Comparison of ENCODE assay signal across 8 cellular contexts in genomic region chr17:74923538-74924249, GRCh38. TPM values are rescaled to one million over a fixed set of nuclear protein-coding genes. Genes with fewer than 3 reads are reported as not detected.
DNase-seq lines count a peak whose midpoint lies in the region; ATAC-seq and TF ChIP-seq lines count a peak whose summit lies in the region.

No MANE protein-coding gene starts in this region.

- H3K27ac ChIP-seq in HL-60 (replicated peaks) (no peak overlapping the region), right atrium auricular region (no peak overlapping the region), gastrocnemius medialis (no peak overlapping the region)

- DNase-seq in CD1c-positive myeloid dendritic cell (ENCODE audit: extremely low spot score) (peak; percentile 82), HL-60 (ENCODE audit: low read depth in 1 of 2, low spot score in 1 of 2) (peak; percentile 52 to 55), T-cell (peak; percentile 18 to 79 (median 60)), right atrium auricular region (ENCODE audit: low spot score) (peak; percentile 61), gastrocnemius medialis (peak; percentile 14 to 24), SIG-M5 (lab: John Stamatoyannopoulos, UW) (no peak)
- DNase-seq in activated naive CD8-positive, alpha-beta T cell treated with anti-CD3 and anti-CD28 coated beads, Interleukin-2, amount 50 U/mL, for 24 hours = peak; percentile 84

- peak overlapping the region; percentile 11; the same call in 1 of the 2 replicates for H3K4me3 ChIP-seq in HL-60 (replicated peaks; ENCODE audit: insufficient read depth, low read length)
- peak overlapping the region; percentile 7 to 42 for H3K4me3 ChIP-seq in right atrium auricular region
- peak overlapping the region; percentile 10 to 54 (median 42) for H3K4me3 ChIP-seq in gastrocnemius medialis

- intact Hi-C loops in gastrocnemius medialis (cut with DNase I; ENCODE audit: low total_unique reads) = loop anchor here (1.0 kb wide), 1 partner anchor 35 kb away; no protein-coding TSS in a partner anchor

- no peak for TF ChIP-seq POLR2A in gastrocnemius medialis (IDR thresholded peaks at IDR 0.05)

- H3K27me3 ChIP-seq in HL-60 (ENCODE audit: insufficient read depth, poor library complexity, severe bottlenecking) = peaks cover 36% of the 10 kb centered on the region
- peaks cover 0 to 22% of the 10 kb centered on the region in 2 donors for H3K27me3 ChIP-seq in right atrium auricular region
- H3K27me3 ChIP-seq in gastrocnemius medialis = peaks cover 49 to 58% (median 56%) of the 10 kb centered on the region in 3 donors

- no peaks in the 10 kb centered on the region for H3K9me3 ChIP-seq in right atrium auricular region
- no peaks in the 10 kb centered on the region for H3K9me3 ChIP-seq in gastrocnemius medialis

- CTCF ChIA-PET in T-cell (lab: Charles Lee) = interaction anchor here in 1 of 2 donors (0.6 to 1.2 kb wide), 5 partner anchors 11 to 1751 kb away, joined by 4 to 7 read pairs (median 4); no protein-coding TSS in a partner anchor

- peaks cover 14 to 20% (median 14%) of the 10 kb centered on the region in 3 donors for H3K4me1 Mint-ChIP-seq in T-cell
- H3K4me1 Mint-ChIP-seq in activated naive CD8-positive, alpha-beta T cell treated with anti-CD3 and anti-CD28 coated beads, Interleukin-2, amount 50 U/mL, for 24 hours = peaks cover 6% of the 10 kb centered on the region

- H3K36me3 ChIP-seq in right atrium auricular region (no peaks in the 10 kb centered on the region), gastrocnemius medialis (no peaks in the 10 kb centered on the region)

- H3K4me3 Mint-ChIP-seq in T-cell = peak overlapping the region in 2 of 3 donors; percentile 47 to 71
- H3K4me3 Mint-ChIP-seq in activated naive CD8-positive, alpha-beta T cell treated with anti-CD3 and anti-CD28 coated beads, Interleukin-2, amount 50 U/mL, for 24 hours = peak overlapping the region; percentile 42

- peaks cover 49 to 74% of the 10 kb centered on the region in 2 donors for H3K27me3 Mint-ChIP-seq in T-cell
- H3K27me3 Mint-ChIP-seq in activated naive CD8-positive, alpha-beta T cell treated with anti-CD3 and anti-CD28 coated beads, Interleukin-2, amount 50 U/mL, for 24 hours = peaks cover 61% of the 10 kb centered on the region

- H3K4me1 ChIP-seq in right atrium auricular region (peaks cover 0 to 39% of the 10 kb centered on the region in 2 donors), gastrocnemius medialis (peaks cover 0 to 14% of the 10 kb centered on the region in 2 donors)

- no peak overlapping the region for H3K27ac Mint-ChIP-seq in T-cell
- no peak overlapping the region for H3K27ac Mint-ChIP-seq in activated naive CD8-positive, alpha-beta T cell treated with anti-CD3 and anti-CD28 coated beads, Interleukin-2, amount 50 U/mL, for 24 hours

- TF ChIP-seq CTCF in HL-60 (IDR thresholded peaks at IDR 0.05; ENCODE audit: insufficient read depth, low read length) (peak; percentile 29), right atrium auricular region (IDR thresholded peaks at IDR 0.05) (peak; percentile 74 to 90), gastrocnemius medialis (IDR thresholded peaks at IDR 0.05 in 4 of 5, conservative IDR thresholded peaks at IDR 0.05 in 1 of 5) (peak in 4 of 5 experiments; percentile 39 to 78 (median 62))

- ATAC-seq in T-cell (replicated peaks in 1 of 4) (peak; percentile 74 to 79 (median 74)), gastrocnemius medialis (peak in 1 of 2 donors; percentile 73), HG03565 (IDR thresholded peaks at IDR 0.05; ENCODE audit: unreplicated experiment) (no peak)
- ATAC-seq in activated naive CD8-positive, alpha-beta T cell treated with anti-CD3 and anti-CD28 coated beads, Interleukin-2, amount 50 U/mL, for 24 hours = peak; percentile 42

- in situ Hi-C loops in gastrocnemius medialis (cut with MboI; ENCODE audit: low sequenced_read_pairs in 4 of 4) = no loop called here

- H3K9me3 Mint-ChIP-seq in T-cell = no peaks in the 10 kb centered on the region
- no peaks in the 10 kb centered on the region for H3K9me3 Mint-ChIP-seq in activated naive CD8-positive, alpha-beta T cell treated with anti-CD3 and anti-CD28 coated beads, Interleukin-2, amount 50 U/mL, for 24 hours

- POLR2A ChIA-PET in T-cell (lab: Charles Lee) = interaction anchor here in 1 of 2 donors (0.6 kb wide), 1 partner anchor 59 kb away, joined by 3 read pairs; no protein-coding TSS in a partner anchor

- no peaks in the 10 kb centered on the region for H3K36me3 Mint-ChIP-seq in T-cell
- no peaks in the 10 kb centered on the region for H3K36me3 Mint-ChIP-seq in activated naive CD8-positive, alpha-beta T cell treated with anti-CD3 and anti-CD28 coated beads, Interleukin-2, amount 50 U/mL, for 24 hours (ENCODE audit: low read depth)

RNA-seq across cellular contexts. Expression of gene OTOP2, which starts 0.4 kb away (rescaled TPM):
- total RNA-seq in T-cell = not detected
- total RNA-seq in right atrium auricular region = not detected
- under 1 TPM in 1 of 4 donors, not detected in 3; 0.19 TPM for total RNA-seq in gastrocnemius medialis

RNA-seq across cellular contexts. Expression of gene USH1G, which starts 0.6 kb away (rescaled TPM):
- total RNA-seq in T-cell (not detected), right atrium auricular region (under 1 TPM; 0.20 to 0.22 TPM), gastrocnemius medialis (not detected)

RNA-seq across cellular contexts. Expression of gene OTOP3, which starts 12.0 kb away (rescaled TPM):
- not detected for total RNA-seq in T-cell
- not detected for total RNA-seq in right atrium auricular region
- total RNA-seq in gastrocnemius medialis = not detected

RNA-seq across cellular contexts. Expression of gene FADS6, which starts 30.3 kb away (rescaled TPM):
- total RNA-seq in T-cell (not detected), right atrium auricular region (not detected), gastrocnemius medialis (not detected)

RNA-seq across cellular contexts. Expression of gene HID1, which starts 48.9 kb away (rescaled TPM):
- total RNA-seq in T-cell (10 to 100 TPM; 12.7 to 21.0 (median 14.5) TPM), right atrium auricular region (10 to 100 TPM; 10.6 to 11.7 TPM), gastrocnemius medialis (1 to 10 TPM; 2.2 to 4.3 (median 2.9) TPM)

Comparison
In these comparisons a context has a peak if more than half of its experiments do, and no peak if none do; other contexts are left out.
1. CTCF ChIP-seq: peak in every context shown above with its lines; median percentile 82 in right atrium auricular region; 62 in gastrocnemius medialis; 29 in HL-60.